In genomic region chr4:52868138-52868537, GRCh38 we compare ENCODE assay signal across 12 cellular contexts. TPM values are rescaled to one million over a fixed set of nuclear protein-coding genes. Genes with fewer than 3 reads are reported as not detected.
A peak's percentile ranks its signal among the peaks of the same experiment; 100 is the strongest.
DNase-seq lines count a peak whose midpoint lies in the region; ATAC-seq, FAIRE-seq and TF ChIP-seq lines count a peak whose summit lies in the region.
"Had no signal": no experiment of that assay in that cellular context is flagged by ENCODE, and none has a peak within 500 bp of the region (broad histone marks: within the 10 kb centered on the region; RNA-seq: fewer than 3 reads in every experiment).

No MANE protein-coding gene starts in this region.

- H3K4me1 ChIP-seq in endothelial cell of umbilical vein (ENCODE audit: control insufficient read depth, extremely low read depth, insufficient read depth, low read length) (no peaks in the 10 kb centered on the region), tibial nerve (peaks cover 0 to 12% (median 2%) of the 10 kb centered on the region in 4 donors), MM.1S (ENCODE audit: low read length) (no peaks in the 10 kb centered on the region)

- no peak overlapping the region for H3K4me3 ChIP-seq in endothelial cell of umbilical vein (replicated peaks in 1 of 3; ENCODE audit: insufficient read depth in 1 of 3, low read depth in 1 of 3, low read length in 3 of 3)
- no peak overlapping the region for H3K4me3 ChIP-seq in tibial nerve
- H3K4me3 ChIP-seq in MM.1S (ENCODE audit: low read length), result no peak overlapping the region
- H3K4me3 ChIP-seq: skin epidermis had no signal

- no peaks in the 10 kb centered on the region for H3K79me2 ChIP-seq in endothelial cell of umbilical vein (ENCODE audit: control insufficient read depth, insufficient read depth, low read length)
- no peaks in the 10 kb centered on the region for H3K79me2 ChIP-seq in MM.1S (ENCODE audit: low read length)

- H3K9ac ChIP-seq in endothelial cell of umbilical vein (replicated peaks; ENCODE audit: extremely low read depth, insufficient read depth, low read length) (no peak overlapping the region), MM.1S (ENCODE audit: low read length) (no peak overlapping the region)

- H3K27ac ChIP-seq in endothelial cell of umbilical vein (ENCODE audit: insufficient read depth, low read depth, low read length) (no peak overlapping the region), tibial nerve (no peak overlapping the region), MM.1S (ENCODE audit: low read length) (no peak overlapping the region)

- DNase-seq in stimulated activated naive CD8-positive, alpha-beta T cell treated with anti-CD3 and anti-CD28 coated beads, Interleukin-15, amount 100 ng/mL, for 72 hours, result no peak
- no peak for DNase-seq in stimulated activated naive CD8-positive, alpha-beta T cell treated with anti-CD3 and anti-CD28 coated beads, Interleukin-15, Interleukin-2, amounts not matched to agents 100 U/mL and 50 U/mL, for 24 hours
- peak; percentile 19 for DNase-seq in endothelial cell of umbilical vein (ENCODE audit: low read depth, low spot score)
- peak; percentile 55 for DNase-seq in midbrain (lab: John Stamatoyannopoulos, UW)
- DNase-seq in T-cell, result no peak
- DNase-seq in tibial nerve (ENCODE audit: low spot score in 2 of 2), result no peak
- DNase-seq in SW480 (ENCODE audit: low spot score), result no peak
- no peak for DNase-seq in MM.1S
- DNase-seq: activated CD4-positive, alpha-beta T cell treated with anti-CD3 and anti-CD28 coated beads for 1 hour; activated naive CD8-positive, alpha-beta T cell treated with anti-CD3 and anti-CD28 coated beads for 36 hours had no signal

- H3K4me3 Mint-ChIP-seq in stimulated activated naive CD8-positive, alpha-beta T cell treated with anti-CD3 and anti-CD28 coated beads, Interleukin-15, amount 100 ng/mL, for 72 hours, result no peak overlapping the region
- no peak overlapping the region for H3K4me3 Mint-ChIP-seq in T-cell
- H3K4me3 Mint-ChIP-seq: activated naive CD8-positive, alpha-beta T cell treated with anti-CD3 and anti-CD28 coated beads for 36 hours; IgD-negative memory B cell had no signal

- FAIRE-seq in endothelial cell of umbilical vein (lab: Jason Lieb, UNC), result no peak

- H2AFZ ChIP-seq in endothelial cell of umbilical vein (ENCODE audit: low read depth, low read length) (no peak overlapping the region), MM.1S (ENCODE audit: low read length) (no peak overlapping the region)

- no peaks in the 10 kb centered on the region for H3K9me2 ChIP-seq in MM.1S (replicated peaks; ENCODE audit: insufficient read depth, low read length)

- TF ChIP-seq EP300 in tibial nerve (IDR thresholded peaks at IDR 0.05), result no peak

- intact Hi-C loops in endothelial cell of umbilical vein (cut with micrococcal nuclease), result loop anchor here (5.0 to 10.0 kb wide), 2 partner anchors 211 to 323 kb away; partner anchors contain the start of gene USP46

- no peak overlapping the region for H3K4me2 ChIP-seq in endothelial cell of umbilical vein (ENCODE audit: insufficient read depth, low read length)
- H3K4me2 ChIP-seq in MM.1S (ENCODE audit: low read depth, low read length), result no peak overlapping the region

- H3K36me3 ChIP-seq in endothelial cell of umbilical vein (ENCODE audit: control insufficient read depth in 2 of 2, extremely low read depth in 1 of 2, insufficient read depth in 2 of 2, low read length in 2 of 2) (no peaks in the 10 kb centered on the region), tibial nerve (peaks cover 0 to 5% (median 0%) of the 10 kb centered on the region in 3 donors), MM.1S (replicated peaks; ENCODE audit: insufficient read depth, low read length) (no peaks in the 10 kb centered on the region)

- H3K36me3 Mint-ChIP-seq in T-cell, result peaks cover 20% of the 10 kb centered on the region

- BruUV-seq in endothelial cell of umbilical vein (replicated peaks; lab: Mats Ljungman, UMichigan), result no TSS peak

- POLR2A ChIA-PET in endothelial cell of umbilical vein (lab: Charles Lee), result no interaction called here
- POLR2A ChIA-PET in T-cell (lab: Charles Lee), result interaction anchor here in 1 of 2 donors (0.6 kb wide), 1 partner anchor 20 kb away, joined by 6 read pairs; no protein-coding TSS in a partner anchor

- H3K9me3 ChIP-seq in endothelial cell of umbilical vein (replicated peaks; ENCODE audit: control insufficient read depth, insufficient read depth, low read length) (no peaks in the 10 kb centered on the region), tibial nerve (no peaks in the 10 kb centered on the region), MM.1S (replicated peaks; ENCODE audit: insufficient read depth, low read length) (no peaks in the 10 kb centered on the region)

- TF ChIP-seq POLR2A in endothelial cell of umbilical vein (IDR thresholded peaks at IDR 0.05; ENCODE audit: low read depth, low read length), result no peak
- TF ChIP-seq POLR2A in tibial nerve (IDR thresholded peaks at IDR 0.05), result no peak

- WGBS in tibial nerve, 2 donors, result 52 to 53% methylated on average over 8 of the region's 8 CpGs

- H3K27ac Mint-ChIP-seq in stimulated activated naive CD8-positive, alpha-beta T cell treated with anti-CD3 and anti-CD28 coated beads, Interleukin-15, amount 100 ng/mL, for 72 hours, result peak overlapping the region in 1 of 2 donors; percentile 1
- no peak overlapping the region for H3K27ac Mint-ChIP-seq in T-cell
- H3K27ac Mint-ChIP-seq: activated naive CD8-positive, alpha-beta T cell treated with anti-CD3 and anti-CD28 coated beads for 36 hours had no signal

- H3K9me3 Mint-ChIP-seq in stimulated activated naive CD8-positive, alpha-beta T cell treated with anti-CD3 and anti-CD28 coated beads, Interleukin-15, amount 100 ng/mL, for 72 hours, result no peaks in the 10 kb centered on the region
- H3K9me3 Mint-ChIP-seq in T-cell, result no peaks in the 10 kb centered on the region
- H3K9me3 Mint-ChIP-seq: activated naive CD8-positive, alpha-beta T cell treated with anti-CD3 and anti-CD28 coated beads for 36 hours; IgD-negative memory B cell had no signal

- peaks cover 7% of the 10 kb centered on the region for H3K4me1 Mint-ChIP-seq in stimulated activated naive CD8-positive, alpha-beta T cell treated with anti-CD3 and anti-CD28 coated beads, Interleukin-15, amount 100 ng/mL, for 72 hours
- no peaks in the 10 kb centered on the region for H3K4me1 Mint-ChIP-seq in T-cell
- H3K4me1 Mint-ChIP-seq: activated naive CD8-positive, alpha-beta T cell treated with anti-CD3 and anti-CD28 coated beads for 36 hours had no signal

- H3K9me1 ChIP-seq in endothelial cell of umbilical vein (replicated peaks; ENCODE audit: control insufficient read depth, extremely low read depth, insufficient read depth, low read length), result no peaks in the 10 kb centered on the region

- no peaks in the 10 kb centered on the region for H4K20me1 ChIP-seq in endothelial cell of umbilical vein (replicated peaks; ENCODE audit: control insufficient read depth, extremely low read depth, insufficient read depth, low read length)
- H4K20me1 ChIP-seq in MM.1S (ENCODE audit: insufficient read depth, low read length), result no peaks in the 10 kb centered on the region

- no peak for TF ChIP-seq CTCF in endothelial cell of umbilical vein (IDR thresholded peaks at IDR 0.05; ENCODE audit: extremely low read depth in 1 of 2, insufficient read depth in 1 of 2, low read depth in 1 of 2, low read length in 2 of 2)
- TF ChIP-seq CTCF in tibial nerve (IDR thresholded peaks at IDR 0.05), result no peak
- TF ChIP-seq CTCF in MM.1S (IDR thresholded peaks at IDR 0.05; ENCODE audit: low read length), result no peak

- peak; percentile 20 for ATAC-seq in stimulated activated naive CD8-positive, alpha-beta T cell treated with anti-CD3 and anti-CD28 coated beads, Interleukin-15, amount 100 ng/mL, for 72 hours
- no peak for ATAC-seq in stimulated activated naive CD8-positive, alpha-beta T cell treated with anti-CD3 and anti-CD28 coated beads, Interleukin-15, Interleukin-2, amounts not matched to agents 100 U/mL and 50 U/mL, for 24 hours
- no peak for ATAC-seq in T-cell (replicated peaks in 1 of 4)

- CTCF ChIA-PET in endothelial cell of umbilical vein (lab: Charles Lee), result interaction anchor here (0.8 to 1.6 kb wide), 2 partner anchors 15 to 44 kb away, joined by 3 to 5 read pairs; no protein-coding TSS in a partner anchor
- CTCF ChIA-PET in T-cell (lab: Charles Lee), result no interaction called here

- H3K27me3 Mint-ChIP-seq in stimulated activated naive CD8-positive, alpha-beta T cell treated with anti-CD3 and anti-CD28 coated beads, Interleukin-15, amount 100 ng/mL, for 72 hours, result peaks cover 7% of the 10 kb centered on the region
- peaks cover 6% of the 10 kb centered on the region in 2 donors for H3K27me3 Mint-ChIP-seq in T-cell

- dilution Hi-C loops in endothelial cell of umbilical vein (cut with MboI; ENCODE audit: extremely low pct_ligation_motif_present, low sequenced_read_pairs), result no loop called here

- H3K27me3 ChIP-seq in endothelial cell of umbilical vein (ENCODE audit: control insufficient read depth in 2 of 2, insufficient read depth in 2 of 2, low read length in 2 of 2) (peaks cover 12 to 20% of the 10 kb centered on the region in 2 experiments), tibial nerve (no peaks in the 10 kb centered on the region), MM.1S (replicated peaks; ENCODE audit: insufficient read depth, low read length) (no peaks in the 10 kb centered on the region)

- H3F3A ChIP-seq in MM.1S (ENCODE audit: insufficient read depth, low read length), result no peaks in the 10 kb centered on the region

TF ChIP-seq in endothelial cell of umbilical vein, 7 proteins besides CTCF, POLR2A, EP300 and RAD21:
- no peak for TF ChIP-seq GATA2 (IDR thresholded peaks at IDR 0.05; ENCODE audit: insufficient read depth, insufficient read length, low read depth, low read length)
- TF ChIP-seq MYC (IDR thresholded peaks at IDR 0.05; ENCODE audit: low read depth, low read length), result no peak
- TF ChIP-seq JUN (IDR thresholded peaks at IDR 0.05; ENCODE audit: borderline replicate concordance, insufficient read depth, insufficient read length, low read depth), result no peak
- no peak for TF ChIP-seq EZH2 (IDR thresholded peaks at IDR 0.05; ENCODE audit: borderline replicate concordance, low read depth, low read length, severe bottlenecking)

RNA-seq across cellular contexts. Expression of gene RASL11B, which starts 6.0 kb away (rescaled TPM):
- total RNA-seq in endothelial cell of umbilical vein (not detected in 2 replicates), T-cell (under 1 TPM in 4 of 5 donors, not detected in 1; 0.32 to 0.72 (median 0.39) TPM), tibial nerve (1 to 10 TPM; 2.4 to 9.2 (median 6.5) TPM)
- 0.29 and 0.83 TPM in 2 replicates for polyA plus RNA-seq in endothelial cell of umbilical vein
- 0.59 and 0.62 TPM in 2 replicates for polyA plus RNA-seq in endothelial cell of umbilical vein (2011; cell fraction: cytosol; rRNA removed)
- 1.5 and 1.6 TPM in 2 replicates for polyA plus RNA-seq in endothelial cell of umbilical vein (2011; cell fraction: nucleus; rRNA removed)
- polyA plus RNA-seq in endothelial cell of umbilical vein (2012), result 0.60 and 1.5 TPM in 2 replicates
- 0.42 and 0.78 TPM in 2 replicates for polyA minus RNA-seq in endothelial cell of umbilical vein
- not detected for polyA minus RNA-seq in endothelial cell of umbilical vein (2011; cell fraction: cytosol; rRNA and poly(A)+ RNA removed)
- 1.3 and 2.4 TPM in 2 replicates for polyA minus RNA-seq in endothelial cell of umbilical vein (2011; cell fraction: nucleus; rRNA and poly(A)+ RNA removed)

Comparison
In these comparisons a context has a peak if more than half of its experiments do, and no peak if none do; other contexts are left out.
1. DNase-seq: peak in endothelial cell of umbilical vein (single experiment) and midbrain (single experiment); none in stimulated activated naive CD8-positive, alpha-beta T cell treated with anti-CD3 and anti-CD28 coated beads, Interleukin-15, amount 100 ng/mL, for 72 hours (0 of 2), stimulated activated naive CD8-positive, alpha-beta T cell treated with anti-CD3 and anti-CD28 coated beads, Interleukin-15, Interleukin-2, amounts not matched to agents 100 U/mL and 50 U/mL, for 24 hours (single experiment), T-cell (0 of 34), tibial nerve (0 of 2), SW480 (single experiment) and MM.1S (single experiment).